In genomic region chr22:31750365-31751284, GRCh38 we compare ENCODE assay signal across 8 cellular contexts. TPM values are rescaled to one million over a fixed set of nuclear protein-coding genes. Genes with fewer than 3 reads are reported as not detected.
A peak's percentile ranks its signal among the peaks of the same experiment; 100 is the strongest.
DNase-seq lines count a peak whose midpoint lies in the region; ATAC-seq, FAIRE-seq and TF ChIP-seq lines count a peak whose summit lies in the region.

No MANE protein-coding gene starts in this region.

- TF ChIP-seq CTCF in astrocyte (IDR thresholded peaks at IDR 0.05; ENCODE audit: insufficient read depth, low read depth, low read length) (no peak), lung (IDR thresholded peaks at IDR 0.05; ENCODE audit: control extremely low read depth, extremely low read depth) (no peak), tibial nerve (IDR thresholded peaks at IDR 0.05) (no peak)

- ATAC-seq in activated T-cell treated with anti-CD3 and anti-CD28 coated beads, Interleukin-2, amount 50 U/mL, for 72 hours (replicated peaks in 1 of 2), result no peak
- ATAC-seq in lung (ENCODE audit: insufficient read depth, low FRiP score), result no peak
- ATAC-seq in GM21723 (IDR thresholded peaks at IDR 0.05; ENCODE audit: unreplicated experiment), result no peak
- no peak for ATAC-seq in GM21515 (IDR thresholded peaks at IDR 0.05; ENCODE audit: unreplicated experiment)
- no peak for ATAC-seq in GM19035 (IDR thresholded peaks at IDR 0.05; ENCODE audit: unreplicated experiment)

- peak overlapping the region; percentile 93 for H3K4me3 ChIP-seq in astrocyte (ENCODE audit: insufficient read depth, low read depth, low read length)
- no peak overlapping the region for H3K4me3 ChIP-seq in lung
- H3K4me3 ChIP-seq in tibial nerve, result peak overlapping the region; percentile 69 to 96 (median 87)

- peaks cover 38% of the 10 kb centered on the region for H3K4me1 ChIP-seq in astrocyte (ENCODE audit: insufficient read depth, low read length)
- H3K4me1 ChIP-seq in lung (ENCODE audit: control insufficient read depth in 2 of 2, insufficient read depth in 2 of 2, low read length in 2 of 2), result peaks cover 8 to 17% of the 10 kb centered on the region in 2 donors
- H3K4me1 ChIP-seq in tibial nerve, result peaks cover 0 to 59% (median 42%) of the 10 kb centered on the region in 4 donors

- H3K27ac ChIP-seq in astrocyte (ENCODE audit: low read depth, low read length) (peak overlapping the region; percentile 42), lung (ENCODE audit: low read depth in 1 of 2, low read length in 1 of 2) (peak overlapping the region; percentile 76 to 84), tibial nerve (peak overlapping the region; percentile 46 to 93 (median 89))

- H3K9me3 ChIP-seq in astrocyte (ENCODE audit: insufficient read depth, low read depth, low read length) (no peaks in the 10 kb centered on the region), lung (ENCODE audit: control insufficient read depth in 2 of 2, insufficient read depth in 1 of 2, low read length in 1 of 2) (no peaks in the 10 kb centered on the region), tibial nerve (no peaks in the 10 kb centered on the region)

- peak overlapping the region; percentile 88 to 95 for H3K4me3 Mint-ChIP-seq in activated T-cell treated with anti-CD3 and anti-CD28 coated beads, Interleukin-2, amount 50 U/mL, for 72 hours
- peak overlapping the region; percentile 98 for H3K4me3 Mint-ChIP-seq in astrocyte (ENCODE audit: unreplicated experiment)

- no peaks in the 10 kb centered on the region for H4K20me1 ChIP-seq in astrocyte (ENCODE audit: insufficient read depth, low read length)

- H3K79me2 ChIP-seq in astrocyte (ENCODE audit: insufficient read depth, low read length), result peaks cover 58% of the 10 kb centered on the region

- peaks cover 4 to 8% of the 10 kb centered on the region in 2 donors for H3K36me3 Mint-ChIP-seq in activated T-cell treated with anti-CD3 and anti-CD28 coated beads, Interleukin-2, amount 50 U/mL, for 72 hours (ENCODE audit: insufficient read depth in 2 of 2)
- no peaks in the 10 kb centered on the region for H3K36me3 Mint-ChIP-seq in astrocyte (ENCODE audit: low read depth, unreplicated experiment)

- no peak for TF ChIP-seq POLR2A in tibial nerve (IDR thresholded peaks at IDR 0.05)

- H3K9ac ChIP-seq in astrocyte (ENCODE audit: low read length), result peak overlapping the region; percentile 96

- H3K27me3 ChIP-seq in astrocyte (ENCODE audit: insufficient read depth, low read length) (no peaks in the 10 kb centered on the region), lung (ENCODE audit: control insufficient read depth, insufficient read depth) (no peaks in the 10 kb centered on the region), tibial nerve (no peaks in the 10 kb centered on the region)

- H3K36me3 ChIP-seq in astrocyte (ENCODE audit: insufficient read depth, low read length), result no peaks in the 10 kb centered on the region
- H3K36me3 ChIP-seq in lung (ENCODE audit: control insufficient read depth in 2 of 2, insufficient read depth in 2 of 2, low read length in 2 of 2), result no peaks in the 10 kb centered on the region
- H3K36me3 ChIP-seq in tibial nerve, result peaks cover 0 to 10% (median 0%) of the 10 kb centered on the region in 3 donors

- no peaks in the 10 kb centered on the region for H3K27me3 Mint-ChIP-seq in activated T-cell treated with anti-CD3 and anti-CD28 coated beads, Interleukin-2, amount 50 U/mL, for 72 hours (ENCODE audit: low read depth)
- H3K27me3 Mint-ChIP-seq in astrocyte (ENCODE audit: low read depth, unreplicated experiment), result no peaks in the 10 kb centered on the region

- peak overlapping the region; percentile 77 for H2AFZ ChIP-seq in astrocyte (ENCODE audit: low read depth, low read length)

- peak overlapping the region; percentile 84 for H3K27ac Mint-ChIP-seq in activated T-cell treated with anti-CD3 and anti-CD28 coated beads, Interleukin-2, amount 50 U/mL, for 72 hours
- H3K27ac Mint-ChIP-seq in astrocyte (ENCODE audit: unreplicated experiment), result peak overlapping the region; percentile 82

- peak overlapping the region; percentile 96 for H3K4me2 ChIP-seq in astrocyte (ENCODE audit: low read length)

- WGBS in lung, 2 donors, result 58 to 62% methylated on average over 16 of the region's 16 CpGs
- WGBS in tibial nerve, 2 donors, result 62 to 63% methylated on average over 16 of the region's 16 CpGs

- H3K9me3 Mint-ChIP-seq in activated T-cell treated with anti-CD3 and anti-CD28 coated beads, Interleukin-2, amount 50 U/mL, for 72 hours, result no peaks in the 10 kb centered on the region
- no peaks in the 10 kb centered on the region for H3K9me3 Mint-ChIP-seq in astrocyte (ENCODE audit: unreplicated experiment)

- no peak for TF ChIP-seq EP300 in tibial nerve (IDR thresholded peaks at IDR 0.05)

- peaks cover 60% of the 10 kb centered on the region for H3K4me1 Mint-ChIP-seq in activated T-cell treated with anti-CD3 and anti-CD28 coated beads, Interleukin-2, amount 50 U/mL, for 72 hours (ENCODE audit: low read depth)
- peaks cover 26% of the 10 kb centered on the region for H3K4me1 Mint-ChIP-seq in astrocyte (ENCODE audit: low read depth, unreplicated experiment)

- DNase-seq in activated T-cell treated with anti-CD3 and anti-CD28 coated beads, Interleukin-2, amount 50 U/mL, for 72 hours, result no peak
- DNase-seq in activated T-cell treated with anti-CD3 and anti-CD28 coated beads for 4 hours, result no peak
- no peak for DNase-seq in astrocyte (ENCODE audit: low read depth)
- DNase-seq in lung (ENCODE audit: low spot score), result no peak
- no peak for DNase-seq in tibial nerve (ENCODE audit: low spot score in 2 of 2)

- no peak for FAIRE-seq in astrocyte (lab: Jason Lieb, UNC)

RNA-seq across cellular contexts. Expression of gene PRR14L, which starts 0.7 kb away (rescaled TPM):
- 10 to 100 TPM; 45.5 to 46.8 TPM for total RNA-seq in activated T-cell treated with anti-CD3 and anti-CD28 coated beads, Interleukin-2, amount 50 U/mL, for 72 hours
- 59.6 and 69.8 TPM in 2 replicates for total RNA-seq in astrocyte
- 10 to 100 TPM; 38.0 to 44.3 TPM for total RNA-seq in lung
- 1 to 10 TPM; 7.4 to 8.8 TPM for polyA plus RNA-seq in lung
- 10 to 100 TPM; 22.8 to 28.4 (median 27.3) TPM for total RNA-seq in tibial nerve

RNA-seq across cellular contexts. Expression of gene DEPDC5, which starts 3.2 kb away (rescaled TPM):
- 10 to 100 TPM; 34.1 to 38.1 TPM for total RNA-seq in activated T-cell treated with anti-CD3 and anti-CD28 coated beads, Interleukin-2, amount 50 U/mL, for 72 hours
- total RNA-seq in astrocyte, result 13.0 and 16.2 TPM in 2 replicates
- 10 to 100 TPM; 24.6 to 29.0 TPM for total RNA-seq in lung
- polyA plus RNA-seq in lung, result 1 to 10 TPM; 6.6 to 8.1 TPM
- 10 to 100 TPM; 18.0 to 33.9 (median 23.5) TPM for total RNA-seq in tibial nerve
